13 cellular contexts compared by ENCODE assay signal in genomic region chr7:124992881-124993562, GRCh38.
DNase-seq lines count a peak whose midpoint lies in the region; ATAC-seq, FAIRE-seq and TF ChIP-seq lines count a peak whose summit lies in the region.
"Had no signal": no experiment of that assay in that cellular context is flagged by ENCODE, and none has a peak within 500 bp of the region (broad histone marks: within the 10 kb centered on the region; RNA-seq: fewer than 3 reads in every experiment).

No MANE protein-coding gene starts in this region.

- intact Hi-C loops in dorsolateral prefrontal cortex (cut with DNase I) (no loop called here), lower leg skin (cut with DNase I; ENCODE audit: low total_unique reads) (no loop called here)

- POLR2A ChIA-PET in A549 (lab: Yijun Ruan, JAX): interaction anchor here (1.6 kb wide), 1 partner anchor 63 kb away, joined by 6 read pairs; the partner anchor contains the start of gene POT1

- ATAC-seq in A549: peak; percentile 94 to 97
- ATAC-seq in GM19452 (IDR thresholded peaks at IDR 0.05; ENCODE audit: unreplicated experiment): no peak

- peaks cover 4% of the 10 kb centered on the region; the same call in 1 of the 3 replicates for H3K4me1 ChIP-seq in A549
- H3K4me1 ChIP-seq: BLaER1, SJCRH30, suprapubic skin had no signal

- CTCF ChIA-PET in A549 (lab: Yijun Ruan, JAX): interaction anchor here (0.6 kb wide), 1 partner anchor 150 kb away, joined by 3 read pairs; no protein-coding TSS in a partner anchor

- H3K9me3 ChIP-seq in A549: no peaks in the 10 kb centered on the region
- H3K9me3 ChIP-seq: BLaER1, SJCRH30, suprapubic skin had no signal

- no peak for TF ChIP-seq EP300 in A549 (IDR thresholded peaks at IDR 0.05)

- no peak for TF ChIP-seq RAD21 in A549 (conservative IDR thresholded peaks at IDR 0.05 in 1 of 2, IDR thresholded peaks at IDR 0.05 in 1 of 2)

- no peak overlapping the region for H3K4me3 ChIP-seq in A549
- H3K4me3 ChIP-seq in dorsolateral prefrontal cortex: no peak overlapping the region
- no peak overlapping the region for H3K4me3 ChIP-seq in lower leg skin (ENCODE audit: low read depth, poor library complexity, severe bottlenecking)
- H3K4me3 ChIP-seq: BLaER1, SJCRH30, suprapubic skin had no signal

- TF ChIP-seq POLR2A in A549 (IDR thresholded peaks at IDR 0.05; ENCODE audit: low read length) (no peak), lower leg skin (IDR thresholded peaks at IDR 0.05) (no peak)

- no peak for FAIRE-seq in A549 (lab: Jason Lieb, UNC)

- DNase-seq in A549 (ENCODE audit: low read depth in 1 of 2, low spot score in 1 of 2): peak; percentile 6 to 51
- peak; percentile 37 for DNase-seq in HK-2 (ENCODE audit: unreplicated experiment)
- peak; percentile 50 for DNase-seq in amniotic stem cell (lab: John Stamatoyannopoulos, UW)
- peak; percentile 94 for DNase-seq in iris pigment epithelial cell (ENCODE audit: low read depth)
- DNase-seq in NCI-H1694 (lab: John Stamatoyannopoulos, UW): no peak
- DNase-seq in dorsolateral prefrontal cortex: no peak
- DNase-seq in lower leg skin (ENCODE audit: low spot score in 2 of 2): no peak
- DNase-seq: left cardiac atrium, nucleus accumbens had no signal

- H3K4me2 ChIP-seq in A549: peak overlapping the region; percentile 29
- H3K4me2 ChIP-seq: BLaER1 had no signal

- WGBS in A549 (ENCODE audit: missing lambda C conversion rate): 7% methylated on average over 4 of the region's 4 CpGs
- WGBS in lower leg skin, 2 donors: 78 to 94% methylated on average over 4 of the region's 4 CpGs

- TF ChIP-seq CTCF in A549 (IDR thresholded peaks at IDR 0.05) (no peak), dorsolateral prefrontal cortex (IDR thresholded peaks at IDR 0.05 in 54 of 56, conservative IDR thresholded peaks at IDR 0.05 in 2 of 56; ENCODE audit: low read depth in 1 of 56, partially characterized antibody in 56 of 56) (no peak), lower leg skin (IDR thresholded peaks at IDR 0.05) (no peak)

- H3K27ac ChIP-seq in A549 (0 out of 6 replicates have a peak overlapping the region, but pooled peaks of 1 of the 2 experiments have one; percentile 15), dorsolateral prefrontal cortex (no peak overlapping the region)
- H3K27ac ChIP-seq: BLaER1, SJCRH30, suprapubic skin had no signal

- H3K27me3 ChIP-seq in dorsolateral prefrontal cortex: no peaks in the 10 kb centered on the region
- H3K27me3 ChIP-seq: BLaER1, suprapubic skin had no signal

TF ChIP-seq in A549, 52 proteins besides CTCF, POLR2A, EP300 and RAD21:
- no peak for TF ChIP-seq BCL3 (IDR thresholded peaks at IDR 0.05)
- no peak for TF ChIP-seq FOSL2 (IDR thresholded peaks at IDR 0.05)
- peak; percentile 59; the same call in 1 of the 2 replicates for TF ChIP-seq FOSL2 (CRISPR knock-in tag; IDR thresholded peaks at IDR 0.05)
- TF ChIP-seq KDM1A (IDR thresholded peaks at IDR 0.05; ENCODE audit: low read depth): no peak
- TF ChIP-seq, protein P1, sequence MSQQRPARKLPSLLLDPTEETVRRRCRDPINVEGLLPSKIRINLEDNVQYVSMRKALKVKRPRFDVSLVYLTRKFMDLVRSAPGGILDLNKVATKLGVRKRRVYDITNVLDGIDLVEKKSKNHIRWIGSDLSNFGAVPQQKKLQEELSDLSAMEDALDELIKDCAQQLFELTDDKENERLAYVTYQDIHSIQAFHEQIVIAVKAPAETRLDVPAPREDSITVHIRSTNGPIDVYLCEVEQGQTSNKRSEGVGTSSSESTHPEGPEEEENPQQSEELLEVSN (IDR thresholded peaks at IDR 0.05; ENCODE audit: borderline replicate concordance, low read depth): no peak
- TF ChIP-seq MAZ (IDR thresholded peaks at IDR 0.05; ENCODE audit: borderline replicate concordance, low read depth, low read length): no peak

Comparison
In these comparisons a context has a peak if more than half of its experiments do, and no peak if none do; other contexts are left out.
1. DNase-seq: peak in A549 (2 of 2), HK-2 (single experiment), amniotic stem cell (single experiment) and iris pigment epithelial cell (single experiment); none in NCI-H1694 (single experiment), dorsolateral prefrontal cortex (0 of 10) and lower leg skin (0 of 2).